In the genomic region with DNA sequence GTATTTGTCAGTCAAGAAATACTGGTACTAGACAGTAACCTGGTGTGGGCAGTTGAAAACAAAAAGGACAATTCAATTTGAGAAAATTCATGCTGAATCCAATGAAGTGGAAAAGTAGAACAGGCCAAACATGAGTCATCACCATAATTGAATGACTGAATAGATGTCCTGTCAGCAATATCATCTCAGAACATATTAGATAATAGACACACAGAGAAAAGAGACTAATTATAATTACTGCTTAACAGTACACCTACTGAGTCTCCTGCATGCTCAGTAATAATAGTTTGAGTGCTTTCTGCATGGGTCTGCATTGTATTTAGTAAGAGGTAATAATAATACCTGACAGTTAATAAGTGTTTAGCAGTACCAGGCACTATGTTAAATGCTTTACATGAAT, we compare ENCODE assay signal across 12 cellular contexts.
DNase-seq lines count a peak whose midpoint lies in the region; ATAC-seq and TF ChIP-seq lines count a peak whose summit lies in the region.
"Had no signal": no experiment of that assay in that cellular context is flagged by ENCODE, and none has a peak within 500 bp of the region (broad histone marks: within the 10 kb centered on the region; RNA-seq: fewer than 3 reads in every experiment).

No MANE protein-coding gene starts in this region.

- H3K9me3 Mint-ChIP-seq in activated CD4-positive, alpha-beta memory T cell treated with anti-CD3 and anti-CD28 coated beads, Interleukin-2, amount 10 ng/mL, durations not matched to agents 7 days and 5 days: peaks cover 8% of the 10 kb centered on the region

- no peak overlapping the region for H3K4me3 Mint-ChIP-seq in activated CD4-positive, alpha-beta memory T cell treated with anti-CD3 and anti-CD28 coated beads, Interleukin-2, amount 10 ng/mL, durations not matched to agents 7 days and 5 days

- TF ChIP-seq CTCF in hepatocyte (IDR thresholded peaks at IDR 0.05; ENCODE audit: poor library complexity): no peak

- no peaks in the 10 kb centered on the region for H3K36me3 Mint-ChIP-seq in activated CD4-positive, alpha-beta memory T cell treated with anti-CD3 and anti-CD28 coated beads, Interleukin-2, amount 10 ng/mL, durations not matched to agents 7 days and 5 days (ENCODE audit: low read depth)

- H3K4me2 ChIP-seq in hepatocyte: no peak overlapping the region
- H3K4me2 ChIP-seq: BLaER1 had no signal

- no peaks in the 10 kb centered on the region for H3K36me3 ChIP-seq in hepatocyte (replicated peaks; ENCODE audit: insufficient read depth, low read depth)

- POLR2A ChIA-PET in activated CD4-positive, alpha-beta memory T cell treated with anti-CD3 and anti-CD28 coated beads, Interleukin-2, amount 10 ng/mL, durations not matched to agents 7 days and 5 days (lab: Charles Lee): no interaction called here

- H2AFZ ChIP-seq in hepatocyte: no peak overlapping the region

- DNase-seq in DMS153 treated with DMSO at 0.1 percent for 48 hours (lab: John Stamatoyannopoulos, UW; ENCODE audit: unreplicated experiment) (peak; percentile 6), OCI-M1 (lab: John Stamatoyannopoulos, UW) (peak; percentile 31), hepatocyte (ENCODE audit: low spot score) (no peak), NCI-H1092 treated with DMSO at 0.1 percent for 48 hours (lab: John Stamatoyannopoulos, UW) (no peak), occipital lobe (lab: John Stamatoyannopoulos, UW) (no peak)
- no peak for DNase-seq in activated CD4-positive, alpha-beta memory T cell treated with anti-CD3 and anti-CD28 coated beads, Interleukin-2, amount 10 ng/mL, durations not matched to agents 7 days and 5 days
- no peak for DNase-seq in stimulated activated CD4-positive, alpha-beta T cell treated with anti-CD3 and anti-CD28 coated beads, Interleukin-1b, Interleukin-23, amount 100 ng/mL, for 48 hours
- DNase-seq: activated CD4-positive, alpha-beta T cell treated with anti-CD3 and anti-CD28 coated beads, Interleukin-2, amount 50 U/mL, for 4 hours; NCI-H2029 had no signal

- CTCF ChIA-PET in activated CD4-positive, alpha-beta memory T cell treated with anti-CD3 and anti-CD28 coated beads, Interleukin-2, amount 10 ng/mL, durations not matched to agents 7 days and 5 days (lab: Charles Lee): no interaction called here

- peak; percentile 49 for ATAC-seq in HG02885 (IDR thresholded peaks at IDR 0.05; ENCODE audit: poor library complexity, unreplicated experiment)

- no peak overlapping the region for H3K27ac Mint-ChIP-seq in activated CD4-positive, alpha-beta memory T cell treated with anti-CD3 and anti-CD28 coated beads, Interleukin-2, amount 10 ng/mL, durations not matched to agents 7 days and 5 days
- H3K27ac Mint-ChIP-seq: progenitor cell of endocrine pancreas had no signal

- no peaks in the 10 kb centered on the region for H3K4me1 Mint-ChIP-seq in activated CD4-positive, alpha-beta memory T cell treated with anti-CD3 and anti-CD28 coated beads, Interleukin-2, amount 10 ng/mL, durations not matched to agents 7 days and 5 days

- H3K4me3 ChIP-seq in hepatocyte: no peak overlapping the region
- H3K4me3 ChIP-seq: BLaER1 had no signal

- H3K27me3 Mint-ChIP-seq in activated CD4-positive, alpha-beta memory T cell treated with anti-CD3 and anti-CD28 coated beads, Interleukin-2, amount 10 ng/mL, durations not matched to agents 7 days and 5 days: no peaks in the 10 kb centered on the region
- H3K27me3 Mint-ChIP-seq: progenitor cell of endocrine pancreas had no signal

- H3K79me2 ChIP-seq in hepatocyte: no peaks in the 10 kb centered on the region

- no peaks in the 10 kb centered on the region for H3K9me2 ChIP-seq in hepatocyte (replicated peaks; ENCODE audit: insufficient read depth)

- peak overlapping the region; percentile 24 for H3K27ac ChIP-seq in hepatocyte
- H3K27ac ChIP-seq: BLaER1 had no signal

- H3K4me1 ChIP-seq in hepatocyte (ENCODE audit: insufficient read depth): peaks cover 20% of the 10 kb centered on the region
- H3K4me1 ChIP-seq: BLaER1 had no signal

- no peaks in the 10 kb centered on the region for H3K9me3 ChIP-seq in hepatocyte (ENCODE audit: low read depth)

- no peaks in the 10 kb centered on the region for H4K20me1 ChIP-seq in hepatocyte (ENCODE audit: insufficient read depth, poor library complexity, severe bottlenecking)
- H4K20me1 ChIP-seq: BLaER1 had no signal

- no peaks in the 10 kb centered on the region for H3K27me3 ChIP-seq in hepatocyte
- H3K27me3 ChIP-seq: BLaER1 had no signal

Comparison
In these comparisons a context has a peak if more than half of its experiments do, and no peak if none do; other contexts are left out.
1. DNase-seq: peak in DMS153 treated with DMSO at 0.1 percent for 48 hours (single experiment) and OCI-M1 (single experiment); none in hepatocyte (single experiment), NCI-H1092 treated with DMSO at 0.1 percent for 48 hours (single experiment), activated CD4-positive, alpha-beta memory T cell treated with anti-CD3 and anti-CD28 coated beads, Interleukin-2, amount 10 ng/mL, durations not matched to agents 7 days and 5 days (single experiment), stimulated activated CD4-positive, alpha-beta T cell treated with anti-CD3 and anti-CD28 coated beads, Interleukin-1b, Interleukin-23, amount 100 ng/mL, for 48 hours (single experiment) and occipital lobe (single experiment).